Comparison of ENCODE assay signal across 19 cellular contexts in the genomic region with DNA sequence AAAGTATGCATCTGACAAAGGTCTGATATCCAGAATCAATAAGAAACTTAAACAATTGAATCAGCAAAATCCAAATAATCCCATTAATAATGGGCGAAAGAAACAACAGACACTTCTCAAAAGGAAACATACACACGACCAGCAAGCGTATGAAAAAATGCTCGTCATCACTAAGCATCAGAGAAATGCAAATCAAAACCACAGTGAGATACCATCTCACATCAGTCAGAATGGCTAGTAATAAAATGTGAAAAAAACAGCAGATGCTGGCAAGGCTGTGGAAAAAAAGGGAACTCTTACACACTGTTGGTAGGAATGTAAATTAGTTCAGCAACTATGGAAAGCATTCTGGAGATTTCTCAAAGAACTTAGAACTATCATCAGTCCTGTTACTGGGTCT.
"Had no signal": no experiment of that assay in that cellular context is flagged by ENCODE, and none has a peak within 500 bp of the region (broad histone marks: within the 10 kb centered on the region; RNA-seq: fewer than 3 reads in every experiment).

No MANE protein-coding gene starts in this region.

- H3K4me1 ChIP-seq: heart left ventricle, testis, vagina had no signal

- DNase-seq: activated CD4-positive, alpha-beta T cell treated with anti-CD3 and anti-CD28 coated beads, Interleukin-2, amount 10 ng/mL, durations not matched to agents 7 days and 5 days; activated CD8-positive, alpha-beta memory T cell treated with anti-CD3 and anti-CD28 coated beads, Interleukin-2, amount 10 ng/mL, durations not matched to agents 7 days and 5 days; activated CD8-positive, alpha-beta T cell treated with anti-CD3 and anti-CD28 coated beads for 36 hours; activated effector memory CD4-positive, alpha-beta T cell treated with anti-CD3 and anti-CD28 coated beads, Interleukin-2, amount 50 U/mL, for 16 hours; activated naive CD4-positive, alpha-beta T cell treated with anti-CD3 and anti-CD28 coated beads, Interleukin-2, amount 10 ng/mL, durations not matched to agents 7 days and 5 days; activated T-cell treated with anti-CD3 and anti-CD28 coated beads for 4 hours; amygdala; heart left ventricle; islet precursor cell; left cardiac atrium; retina; stimulated activated CD4-positive, alpha-beta T cell treated with anti-CD3 and anti-CD28 coated beads, Interleukin-2, amount 100 ng/mL, for 48 hours; stimulated activated CD8-positive, alpha-beta memory T cell treated with anti-CD3 and anti-CD28 coated beads, Interleukin-4, amount 100 ng/mL, for 48 hours; stimulated activated naive CD4-positive, alpha-beta T cell; testis had no signal

- H3K4me3 ChIP-seq: heart left ventricle, testis, vagina had no signal

- H3K27ac ChIP-seq: epithelial cell of prostate, heart left ventricle, testis, vagina had no signal

- H3K9me3 ChIP-seq: testis, vagina had no signal

- ATAC-seq: activated CD4-positive, CD25-positive, alpha-beta regulatory T cell treated with anti-CD3 and anti-CD28 coated beads, Interleukin-2, amount 50 U/mL, for 24 hours; activated CD8-positive, alpha-beta memory T cell treated with anti-CD3 and anti-CD28 coated beads, Interleukin-2, amount 10 ng/mL, durations not matched to agents 7 days and 5 days; activated CD8-positive, alpha-beta T cell treated with anti-CD3 and anti-CD28 coated beads for 36 hours; heart left ventricle; left cardiac atrium; natural killer cell treated with Interleukin-12 subunit alpha and Interleukin-12 subunit beta and Interleukin-15 and Interleukin-18, amount 100 ng/mL, for 72 hours had no signal

- H3K36me3 ChIP-seq: heart left ventricle, vagina had no signal

- H3K27me3 ChIP-seq: heart left ventricle, testis, vagina had no signal
